27 cellular contexts compared by ENCODE assay signal in the genomic region with DNA sequence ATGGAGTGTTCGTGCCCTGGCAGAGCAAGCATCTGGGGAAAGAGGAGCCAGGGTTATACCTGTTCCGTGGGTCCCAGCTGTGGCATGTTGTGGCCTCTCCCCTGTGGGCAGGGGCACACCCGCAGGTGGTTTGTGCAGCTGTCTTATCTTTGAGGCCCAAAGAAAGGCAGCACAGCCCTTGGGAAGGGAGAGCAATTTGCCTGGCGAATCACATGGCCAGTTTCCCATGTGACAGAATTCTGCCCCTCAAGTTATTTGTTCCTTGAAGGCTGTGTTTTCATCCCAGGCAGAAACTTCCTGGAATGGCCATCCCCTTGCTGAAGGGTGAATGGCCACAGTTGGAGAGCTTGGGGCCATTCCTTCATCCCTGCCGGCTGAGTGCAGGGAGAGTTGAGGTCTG. TPM values are rescaled to one million over a fixed set of nuclear protein-coding genes. Genes with fewer than 3 reads are reported as not detected.
"Had no signal": no experiment of that assay in that cellular context is flagged by ENCODE, and none has a peak within 500 bp of the region (broad histone marks: within the 10 kb centered on the region; RNA-seq: fewer than 3 reads in every experiment).

No MANE protein-coding gene starts in this region.

- DNase-seq: activated CD4-positive, alpha-beta memory T cell treated with anti-CD3 and anti-CD28 coated beads, Interleukin-2, amount 10 ng/mL, durations not matched to agents 7 days and 5 days; activated CD4-positive, alpha-beta T cell treated with anti-CD3 and anti-CD28 coated beads, Interleukin-2, amount 10 ng/mL, durations not matched to agents 7 days and 5 days; activated CD4-positive, CD25-positive, alpha-beta regulatory T cell; activated CD8-positive, alpha-beta memory T cell treated with anti-CD3 and anti-CD28 coated beads, Interleukin-2, amount 50 U/mL, for 4 hours; activated naive CD4-positive, alpha-beta T cell; activated naive CD8-positive, alpha-beta T cell treated with anti-CD3 and anti-CD28 coated beads, Interleukin-2, amount 50 U/mL, for 24 hours; activated T-cell treated with anti-CD3 and anti-CD28 coated beads, Interleukin-2, amount 50 U/mL, for 1 hour; amniotic stem cell; body of pancreas; MM.1S; NCI-H1105; NCI-H146; NCI-H187 treated with DMSO at 0.1 percent for 48 hours; NCI-H2081 treated with DMSO at 0.1 percent for 48 hours; NCI-H226; NCI-H526; NK-92 treated with Interleukin-12 subunit alpha and Interleukin-12 subunit beta, amount 100 ng/mL, for 24 hours; PC-3; SIG-M5; T-cell; T-helper 2 cell; T1000 had no signal

- H3K27me3 Mint-ChIP-seq: activated CD4-positive, alpha-beta memory T cell treated with anti-CD3 and anti-CD28 coated beads, Interleukin-2, amount 10 ng/mL, durations not matched to agents 7 days and 5 days; activated CD4-positive, alpha-beta T cell treated with anti-CD3 and anti-CD28 coated beads, Interleukin-2, amount 10 ng/mL, durations not matched to agents 7 days and 5 days; activated naive CD8-positive, alpha-beta T cell treated with anti-CD3 and anti-CD28 coated beads, Interleukin-2, amount 50 U/mL, for 24 hours; central memory CD8-positive, alpha-beta T cell; T-cell had no signal

- H3K4me1 ChIP-seq: ascending aorta, body of pancreas had no signal

- H3K27ac ChIP-seq: ascending aorta, body of pancreas, SK-N-MC, VCaP had no signal

- H3K9me3 ChIP-seq: ascending aorta, body of pancreas had no signal

- H3K4me3 Mint-ChIP-seq: activated CD4-positive, alpha-beta memory T cell treated with anti-CD3 and anti-CD28 coated beads, Interleukin-2, amount 10 ng/mL, durations not matched to agents 7 days and 5 days; activated CD4-positive, alpha-beta T cell treated with anti-CD3 and anti-CD28 coated beads, Interleukin-2, amount 10 ng/mL, durations not matched to agents 7 days and 5 days; activated naive CD8-positive, alpha-beta T cell treated with anti-CD3 and anti-CD28 coated beads, Interleukin-2, amount 50 U/mL, for 24 hours; central memory CD8-positive, alpha-beta T cell; T-cell had no signal

- H3K27me3 ChIP-seq: ascending aorta, body of pancreas had no signal

- H3K9me3 Mint-ChIP-seq: activated CD4-positive, alpha-beta memory T cell treated with anti-CD3 and anti-CD28 coated beads, Interleukin-2, amount 10 ng/mL, durations not matched to agents 7 days and 5 days; activated CD4-positive, alpha-beta T cell treated with anti-CD3 and anti-CD28 coated beads, Interleukin-2, amount 10 ng/mL, durations not matched to agents 7 days and 5 days; activated naive CD4-positive, alpha-beta T cell treated with anti-CD3 and anti-CD28 coated beads, Interleukin-2, amount 50 U/mL, for 72 hours; activated naive CD8-positive, alpha-beta T cell treated with anti-CD3 and anti-CD28 coated beads, Interleukin-2, amount 50 U/mL, for 24 hours; central memory CD8-positive, alpha-beta T cell; T-cell had no signal

- H3K27ac Mint-ChIP-seq: activated CD4-positive, alpha-beta memory T cell treated with anti-CD3 and anti-CD28 coated beads, Interleukin-2, amount 10 ng/mL, durations not matched to agents 7 days and 5 days; activated CD4-positive, alpha-beta T cell treated with anti-CD3 and anti-CD28 coated beads, Interleukin-2, amount 10 ng/mL, durations not matched to agents 7 days and 5 days; activated naive CD8-positive, alpha-beta T cell treated with anti-CD3 and anti-CD28 coated beads, Interleukin-2, amount 50 U/mL, for 24 hours; T-cell had no signal

- ATAC-seq: activated naive CD4-positive, alpha-beta T cell treated with anti-CD3 and anti-CD28 coated beads, Interleukin-2, amount 50 U/mL, for 72 hours; activated naive CD8-positive, alpha-beta T cell treated with anti-CD3 and anti-CD28 coated beads, Interleukin-2, amount 50 U/mL, for 24 hours; body of pancreas; PC-3; T-cell had no signal

RNA-seq across cellular contexts. Expression of a gene that starts 41.0 kb away (rescaled TPM):
- total RNA-seq: activated CD4-positive, alpha-beta memory T cell treated with anti-CD3 and anti-CD28 coated beads, Interleukin-2, amount 10 ng/mL, durations not matched to agents 7 days and 5 days; ascending aorta had no signal
